17 cellular contexts compared by ENCODE assay signal in the genomic region with DNA sequence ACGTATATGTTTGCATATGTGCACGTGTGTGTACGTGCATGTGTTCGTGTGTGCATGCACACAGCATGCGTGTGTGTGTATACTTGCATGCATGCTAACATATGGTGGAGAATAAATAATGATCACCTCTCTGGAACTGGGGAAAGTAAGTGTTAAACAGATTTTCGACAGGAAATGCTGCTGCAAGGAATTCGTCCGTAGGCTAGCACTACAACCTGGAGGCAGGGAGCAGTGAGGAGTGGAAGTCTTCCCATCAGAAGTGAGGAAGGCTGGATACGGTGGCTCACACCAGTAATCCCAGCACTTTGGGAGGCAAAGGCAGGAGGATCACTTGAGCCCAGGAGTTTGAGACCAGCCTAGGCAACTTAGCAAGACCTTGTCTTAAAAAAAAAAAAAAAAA. TPM values are rescaled to one million over a fixed set of nuclear protein-coding genes. Genes with fewer than 3 reads are reported as not detected.
DNase-seq lines count a peak whose midpoint lies in the region; FAIRE-seq and TF ChIP-seq lines count a peak whose summit lies in the region.
"Had no signal": no experiment of that assay in that cellular context is flagged by ENCODE, and none has a peak within 500 bp of the region (broad histone marks: within the 10 kb centered on the region; RNA-seq: fewer than 3 reads in every experiment).

No MANE protein-coding gene starts in this region.

- H3K4ac ChIP-seq in H1 (replicated peaks; ENCODE audit: insufficient read length, low read depth, low read length) = no peak overlapping the region

- no peak overlapping the region for H3K56ac ChIP-seq in H1 (replicated peaks; ENCODE audit: insufficient read length, low read depth, low read length)

- H3K27me3 Mint-ChIP-seq in progenitor cell of endocrine pancreas (peaks cover 10% of the 10 kb centered on the region), chondrocyte (ENCODE audit: low read depth) (no peaks in the 10 kb centered on the region), neural progenitor cell (ENCODE audit: insufficient read depth, low read depth) (peaks cover 20% of the 10 kb centered on the region)
- H3K27me3 Mint-ChIP-seq in activated naive CD8-positive, alpha-beta T cell treated with anti-CD3 and anti-CD28 coated beads for 36 hours = no peaks in the 10 kb centered on the region
- H3K27me3 Mint-ChIP-seq: CD4-positive, alpha-beta memory T cell had no signal

- H4K20me1 ChIP-seq in H1 (replicated peaks in 1 of 2; ENCODE audit: control insufficient read depth in 1 of 2, insufficient read depth in 2 of 2, low read length in 2 of 2) = peaks cover 0 to 11% of the 10 kb centered on the region in 2 experiments
- no peaks in the 10 kb centered on the region for H4K20me1 ChIP-seq in neural progenitor cell (ENCODE audit: low read depth)

- no peak overlapping the region for H2BK120ac ChIP-seq in H1 (replicated peaks; ENCODE audit: low read depth, low read length)

- H4K5ac ChIP-seq in H1 (ENCODE audit: insufficient read length, low read depth, low read length) = no peak overlapping the region

- no peak overlapping the region for H2BK20ac ChIP-seq in H1 (ENCODE audit: low read length)

- H3K14ac ChIP-seq in H1 (ENCODE audit: insufficient read length) = no peak overlapping the region

- H3K4me1 Mint-ChIP-seq in progenitor cell of endocrine pancreas (ENCODE audit: low read depth) (peaks cover 20% of the 10 kb centered on the region), chondrocyte (ENCODE audit: low read depth) (peaks cover 15% of the 10 kb centered on the region), neural progenitor cell (peaks cover 31% of the 10 kb centered on the region)
- H3K4me1 Mint-ChIP-seq in activated naive CD8-positive, alpha-beta T cell treated with anti-CD3 and anti-CD28 coated beads for 36 hours = peaks cover 1% of the 10 kb centered on the region

- no peak for TF ChIP-seq EP300 in H1 (IDR thresholded peaks at IDR 0.05; ENCODE audit: borderline replicate concordance in 1 of 2, low read depth in 2 of 2, low read length in 2 of 2)

- H2AFZ ChIP-seq in H1 (ENCODE audit: low read length) = no peak overlapping the region
- no peak overlapping the region for H2AFZ ChIP-seq in neural progenitor cell (replicated peaks)
- H2AFZ ChIP-seq: GM23338 had no signal

- H3K9ac ChIP-seq in H1 (replicated peaks in 1 of 4; ENCODE audit: extremely low read depth in 1 of 4, low read depth in 3 of 4, low read length in 3 of 4) (no peak overlapping the region), neural progenitor cell (no peak overlapping the region)

- H3K27ac ChIP-seq in H1 (ENCODE audit: low read depth, low read length) (no peak overlapping the region), neural progenitor cell (no peak overlapping the region)
- H3K27ac ChIP-seq: SJSA1 had no signal

- peaks cover 0 to 5% (median 5%) of the 10 kb centered on the region in 4 experiments; a peak in 3 of 7 replicates for H3K27me3 ChIP-seq in H1 (replicated peaks in 1 of 4; ENCODE audit: control insufficient read depth in 3 of 4, extremely low read depth in 1 of 4, insufficient read depth in 3 of 4, low read length in 3 of 4)
- peaks cover 4% of the 10 kb centered on the region for H3K27me3 ChIP-seq in neural progenitor cell
- H3K27me3 ChIP-seq: SJSA1 had no signal

- peaks cover 9% of the 10 kb centered on the region for H3F3A ChIP-seq in neural progenitor cell (ENCODE audit: low read depth)

- no peak overlapping the region for H3K18ac ChIP-seq in H1 (ENCODE audit: extremely low read depth, low read length)

- H2BK15ac ChIP-seq in H1 (ENCODE audit: low read length) = no peak overlapping the region

- TF ChIP-seq CTCF in H1 (IDR thresholded peaks at IDR 0.05; ENCODE audit: control extremely low read depth in 1 of 3, insufficient read depth in 1 of 3, low read depth in 1 of 3, low read length in 3 of 3) = no peak
- TF ChIP-seq CTCF in progenitor cell of endocrine pancreas (IDR thresholded peaks at IDR 0.05; ENCODE audit: unreplicated experiment) = no peak
- TF ChIP-seq CTCF in chondrocyte (IDR thresholded peaks at IDR 0.05) = no peak
- no peak for TF ChIP-seq CTCF in neural progenitor cell (IDR thresholded peaks at IDR 0.05)

- H3K9me3 Mint-ChIP-seq in progenitor cell of endocrine pancreas (ENCODE audit: low read depth) (no peaks in the 10 kb centered on the region), chondrocyte (ENCODE audit: low read depth) (no peaks in the 10 kb centered on the region), neural progenitor cell (no peaks in the 10 kb centered on the region)
- no peaks in the 10 kb centered on the region for H3K9me3 Mint-ChIP-seq in activated naive CD8-positive, alpha-beta T cell treated with anti-CD3 and anti-CD28 coated beads for 36 hours
- H3K9me3 Mint-ChIP-seq: CD4-positive, alpha-beta memory T cell; GM23338 had no signal

- H3K79me2 ChIP-seq in H1 (ENCODE audit: control insufficient read depth in 1 of 2, insufficient read depth in 2 of 2, low read length in 2 of 2) = no peaks in the 10 kb centered on the region
- H3K79me2 ChIP-seq in neural progenitor cell (ENCODE audit: low read depth) = no peaks in the 10 kb centered on the region

- H3K27ac Mint-ChIP-seq in progenitor cell of endocrine pancreas (peak overlapping the region; percentile 94), chondrocyte (ENCODE audit: unreplicated experiment) (no peak overlapping the region), neural progenitor cell (no peak overlapping the region)
- no peak overlapping the region for H3K27ac Mint-ChIP-seq in activated naive CD8-positive, alpha-beta T cell treated with anti-CD3 and anti-CD28 coated beads for 36 hours
- H3K27ac Mint-ChIP-seq: CD4-positive, alpha-beta memory T cell; GM23338 had no signal

- TF ChIP-seq POLR2A in H1 (IDR thresholded peaks at IDR 0.05; ENCODE audit: control extremely low read depth in 1 of 2, low read depth in 2 of 2, low read length in 2 of 2) = no peak

- peak overlapping the region; percentile 15; the same call in 1 of the 2 replicates for H4K8ac ChIP-seq in H1 (ENCODE audit: extremely low read depth, insufficient read depth, low read length)

- H3K9me3 ChIP-seq in H1 (ENCODE audit: insufficient read depth in 2 of 2, low read depth in 1 of 2, low read length in 1 of 2) (no peaks in the 10 kb centered on the region), neural progenitor cell (ENCODE audit: low read depth) (no peaks in the 10 kb centered on the region)
- H3K9me3 ChIP-seq: SJSA1 had no signal

- H3K36me3 ChIP-seq in H1 (ENCODE audit: control insufficient read depth in 2 of 4, insufficient read depth in 4 of 4, low read length in 3 of 4) = no peaks in the 10 kb centered on the region; a peak in 1 of 8 replicates
- no peaks in the 10 kb centered on the region for H3K36me3 ChIP-seq in neural progenitor cell

- H3K4me3 ChIP-seq in H1 (ENCODE audit: extremely low read depth in 1 of 4, insufficient read depth in 2 of 4, low read depth in 3 of 4, low read length in 4 of 4) = no peak overlapping the region
- no peak overlapping the region for H3K4me3 ChIP-seq in neural progenitor cell
- H3K4me3 ChIP-seq: GM23338, SJSA1 had no signal

- H3K36me3 Mint-ChIP-seq in progenitor cell of endocrine pancreas (ENCODE audit: insufficient read depth) = peaks cover 4% of the 10 kb centered on the region
- H3K36me3 Mint-ChIP-seq in activated naive CD8-positive, alpha-beta T cell treated with anti-CD3 and anti-CD28 coated beads for 36 hours = no peaks in the 10 kb centered on the region
- peaks cover 1% of the 10 kb centered on the region for H3K36me3 Mint-ChIP-seq in chondrocyte (ENCODE audit: low read depth)
- no peaks in the 10 kb centered on the region for H3K36me3 Mint-ChIP-seq in neural progenitor cell

- WGBS in H1 (ENCODE audit: extremely low coverage in 1 of 2, insufficient coverage in 1 of 2, insufficient read length in 1 of 2, insufficient replicate concordance in 2 of 2, low coverage in 1 of 2, low lambda C conversion rate in 2 of 2, missing lambda C conversion rate in 1 of 2), 2 experiments = 82% methylated on average over 9 of the region's 9 CpGs; no CpG with 5 or more reads in 1 of the 2 experiments

- H3K23me2 ChIP-seq in H1 (ENCODE audit: low read depth, low read length) = peaks cover 2% of the 10 kb centered on the region; the same call in 1 of the 2 replicates

- FAIRE-seq in HTR-8/SVneo (lab: Jason Lieb, UNC) = peak; percentile 86
- FAIRE-seq in H1 (lab: Jason Lieb, UNC) = no peak

- no peak for DNase-seq in HTR-8/SVneo (ENCODE audit: insufficient read length, low spot score)
- no peak for DNase-seq in H1 (ENCODE audit: low read depth in 1 of 2, low spot score in 2 of 2)
- DNase-seq in progenitor cell of endocrine pancreas (ENCODE audit: low spot score, unreplicated experiment) = no peak
- no peak for DNase-seq in activated naive CD8-positive, alpha-beta T cell treated with anti-CD3 and anti-CD28 coated beads for 36 hours
- DNase-seq in chondrocyte (ENCODE audit: low spot score) = no peak
- DNase-seq in neural progenitor cell (ENCODE audit: low spot score) = no peak
- DNase-seq: CD4-positive, alpha-beta memory T cell; GF-D8; KG1; NCI-H1092; NCI-H2107; NCI-H226; NCI-H526 treated with DMSO at 0.1 percent for 48 hours; RPMI8226 had no signal

- H3K23ac ChIP-seq in H1 (ENCODE audit: insufficient read length) = no peak overlapping the region

- H3K4me3 Mint-ChIP-seq in progenitor cell of endocrine pancreas (ENCODE audit: low read depth) (no peak overlapping the region), chondrocyte (ENCODE audit: unreplicated experiment) (no peak overlapping the region), neural progenitor cell (no peak overlapping the region)
- no peak overlapping the region for H3K4me3 Mint-ChIP-seq in activated naive CD8-positive, alpha-beta T cell treated with anti-CD3 and anti-CD28 coated beads for 36 hours
- H3K4me3 Mint-ChIP-seq: GM23338 had no signal

- no peak overlapping the region; the same call in 1 of the 2 replicates for H2AK5ac ChIP-seq in H1 (ENCODE audit: low read depth, low read length)

- CTCF ChIA-PET in H1 (lab: Charles Lee; ENCODE audit: partially characterized antibody) = no interaction called here

- no peak overlapping the region for H2BK5ac ChIP-seq in H1 (ENCODE audit: low read depth, low read length)

- no peaks in the 10 kb centered on the region; the same call in 1 of the 2 replicates for H3K79me1 ChIP-seq in H1 (ENCODE audit: low read depth, low read length)

- POLR2A ChIA-PET in H1 (lab: Charles Lee; ENCODE audit: partially characterized antibody) = interaction anchor here (0.9 kb wide), 1 partner anchor 14 kb away, joined by 4 read pairs; no protein-coding TSS in a partner anchor

- H3K4me1 ChIP-seq in H1 (replicated peaks in 1 of 4; ENCODE audit: control insufficient read depth in 3 of 4, insufficient read depth in 4 of 4, low read length in 3 of 4) (peaks cover 0 to 17% (median 7%) of the 10 kb centered on the region in 4 experiments; a peak in 6 of 7 replicates), neural progenitor cell (no peaks in the 10 kb centered on the region)

- TF ChIP-seq RAD21 in H1 (IDR thresholded peaks at IDR 0.05 in 1 of 2, conservative IDR thresholded peaks at IDR 0.05 in 1 of 2; ENCODE audit: low read depth in 2 of 2, low read length in 2 of 2) = no peak

- no peak overlapping the region for H2BK12ac ChIP-seq in H1 (ENCODE audit: low read depth, low read length)

- H3K4me2 ChIP-seq in H1 (ENCODE audit: insufficient read depth in 1 of 2, low read depth in 2 of 2, low read length in 2 of 2) (no peak overlapping the region), neural progenitor cell (no peak overlapping the region)
- H3K4me2 ChIP-seq: GM23338 had no signal

- H4K91ac ChIP-seq in H1 (replicated peaks; ENCODE audit: insufficient read length, low read length) = peak overlapping the region; percentile 23

RNA-seq across cellular contexts. Expression of a gene that starts 4.8 kb away (rescaled TPM):
- total RNA-seq in H1 (2021; fragmentation: NEBNext Ultra II Directional; extraction: Animal tissue kit (Norgen Biotek cat#: 25700)) = 103 and 107 TPM in 2 replicates
- 73.5 and 114 TPM in 2 replicates for polyA plus RNA-seq in H1 (2011; rRNA removed)
- 90.3 TPM for polyA plus RNA-seq in H1 (2011; cell fraction: cytosol; rRNA removed)
- polyA plus RNA-seq in H1 (2011; cell fraction: nucleus; rRNA removed) = 219 TPM
- polyA plus RNA-seq in H1 (2012, experiment 1 of 2) = 88.4 to 98.7 TPM (median 95.5 TPM) in 4 replicates
- 70.5 TPM for polyA plus RNA-seq in H1 (2012, experiment 2 of 2)
- 70.2 TPM for polyA plus RNA-seq in H1 (2013, experiment 1 of 2)
- 70.1 TPM for polyA plus RNA-seq in H1 (2013, experiment 2 of 2)
- 71.2 and 71.6 TPM in 2 replicates for polyA minus RNA-seq in H1 (2011; rRNA and poly(A)+ RNA removed)
- polyA minus RNA-seq in H1 (2011; cell fraction: cytosol; rRNA and poly(A)+ RNA removed) = 31.2 TPM
- polyA minus RNA-seq in H1 (2011; cell fraction: nucleus; rRNA and poly(A)+ RNA removed) = 60.9 TPM
- total RNA-seq in progenitor cell of endocrine pancreas (224 and 227 TPM in 2 replicates), chondrocyte (93.0 to 94.5 TPM (median 93.9 TPM) in 3 replicates), neural progenitor cell (ENCODE audit: low replicate concordance) (41.5 and 60.7 TPM in 2 replicates)
- total RNA-seq in activated naive CD8-positive, alpha-beta T cell treated with anti-CD3 and anti-CD28 coated beads for 36 hours = 100 to 1,000 TPM; 110 to 115 TPM

RNA-seq across cellular contexts. Expression of a gene that starts 39.1 kb away (rescaled TPM):
- total RNA-seq in H1 (2021; fragmentation: NEBNext Ultra II Directional; extraction: Animal tissue kit (Norgen Biotek cat#: 25700)) = 0.86 and 1.3 TPM in 2 replicates
- 0.83 and 1.8 TPM in 2 replicates for polyA plus RNA-seq in H1 (2011; rRNA removed)
- polyA plus RNA-seq in H1 (2011; cell fraction: cytosol; rRNA removed) = 0.90 TPM
- 1.3 TPM for polyA plus RNA-seq in H1 (2011; cell fraction: nucleus; rRNA removed)
- 0.37 to 2.0 TPM (median 1.2 TPM) in 4 replicates for polyA plus RNA-seq in H1 (2012, experiment 1 of 2)
- 0.37 TPM for polyA plus RNA-seq in H1 (2012, experiment 2 of 2)
- polyA plus RNA-seq in H1 (2013, experiment 1 of 2) = 1.7 TPM
- polyA plus RNA-seq in H1 (2013, experiment 2 of 2) = 1.9 TPM
- polyA minus RNA-seq in H1 (2011; rRNA and poly(A)+ RNA removed) = 0.12 TPM in 1 of 2 replicates, not detected in the other
- not detected for polyA minus RNA-seq in H1 (2011; cell fraction: cytosol; rRNA and poly(A)+ RNA removed)
- polyA minus RNA-seq in H1 (2011; cell fraction: nucleus; rRNA and poly(A)+ RNA removed) = 0.50 TPM
- total RNA-seq in progenitor cell of endocrine pancreas (0.31 and 0.46 TPM in 2 replicates), chondrocyte (not detected in 3 replicates), neural progenitor cell (ENCODE audit: low replicate concordance) (0.62 TPM in 1 of 2 replicates, not detected in the other)
- 100 to 1,000 TPM; 291 to 293 TPM for total RNA-seq in activated naive CD8-positive, alpha-beta T cell treated with anti-CD3 and anti-CD28 coated beads for 36 hours
- total RNA-seq: OCI-LY7, SJSA1 had no signal

RNA-seq across cellular contexts. Expression of a gene that starts 49.5 kb away (rescaled TPM):
- 3.6 and 3.8 TPM in 2 replicates for total RNA-seq in H1 (2021; fragmentation: NEBNext Ultra II Directional; extraction: Animal tissue kit (Norgen Biotek cat#: 25700))
- polyA plus RNA-seq in H1 (2011; rRNA removed) = 8.7 and 12.2 TPM in 2 replicates
- 10.9 TPM for polyA plus RNA-seq in H1 (2011; cell fraction: cytosol; rRNA removed)
- 11.1 TPM for polyA plus RNA-seq in H1 (2011; cell fraction: nucleus; rRNA removed)
- polyA plus RNA-seq in H1 (2012, experiment 1 of 2) = 4.4 to 12.8 TPM (median 9.7 TPM) in 4 replicates
- 4.5 TPM for polyA plus RNA-seq in H1 (2012, experiment 2 of 2)
- polyA plus RNA-seq in H1 (2013, experiment 1 of 2) = 15.4 TPM
- polyA plus RNA-seq in H1 (2013, experiment 2 of 2) = 12.6 TPM
- polyA minus RNA-seq in H1 (2011; rRNA and poly(A)+ RNA removed) = 5.7 and 10.2 TPM in 2 replicates
- 18.5 TPM for polyA minus RNA-seq in H1 (2011; cell fraction: cytosol; rRNA and poly(A)+ RNA removed)
- polyA minus RNA-seq in H1 (2011; cell fraction: nucleus; rRNA and poly(A)+ RNA removed) = 9.7 TPM
- 5.4 and 5.9 TPM in 2 replicates for total RNA-seq in progenitor cell of endocrine pancreas
- 10 to 100 TPM; 75.8 to 79.3 TPM for total RNA-seq in activated naive CD8-positive, alpha-beta T cell treated with anti-CD3 and anti-CD28 coated beads for 36 hours
- 53.3 to 206 TPM (median 189 TPM) in 3 replicates for total RNA-seq in chondrocyte
- 21.0 and 82.9 TPM in 2 replicates for total RNA-seq in neural progenitor cell (ENCODE audit: low replicate concordance)

RNA-seq across cellular contexts. Expression of a gene that starts 55.3 kb away (rescaled TPM):
- 0.20 and 0.57 TPM in 2 replicates for total RNA-seq in H1 (2021; fragmentation: NEBNext Ultra II Directional; extraction: Animal tissue kit (Norgen Biotek cat#: 25700))
- polyA plus RNA-seq in H1 (2011; rRNA removed) = 0.46 and 0.65 TPM in 2 replicates
- polyA plus RNA-seq in H1 (2011; cell fraction: cytosol; rRNA removed) = 0.69 TPM
- 0.36 TPM for polyA plus RNA-seq in H1 (2011; cell fraction: nucleus; rRNA removed)
- 0.42 to 0.99 TPM (median 0.48 TPM) in 3 of 4 replicates, not detected in the other for polyA plus RNA-seq in H1 (2012, experiment 1 of 2)
- 0.29 TPM for polyA plus RNA-seq in H1 (2012, experiment 2 of 2)
- 0.14 TPM for polyA plus RNA-seq in H1 (2013, experiment 1 of 2)
- polyA plus RNA-seq in H1 (2013, experiment 2 of 2) = 0.20 TPM
- polyA minus RNA-seq in H1 (2011; rRNA and poly(A)+ RNA removed) = 0.35 and 0.68 TPM in 2 replicates
- polyA minus RNA-seq in H1 (2011; cell fraction: cytosol; rRNA and poly(A)+ RNA removed) = not detected
- not detected for polyA minus RNA-seq in H1 (2011; cell fraction: nucleus; rRNA and poly(A)+ RNA removed)
- total RNA-seq in progenitor cell of endocrine pancreas = not detected in 2 replicates
- total RNA-seq in activated naive CD8-positive, alpha-beta T cell treated with anti-CD3 and anti-CD28 coated beads for 36 hours = under 1 TPM; 0.72 to 0.74 TPM
- total RNA-seq in chondrocyte = 1.3 to 2.5 TPM (median 2.1 TPM) in 3 replicates
- 0.12 TPM in 1 of 2 replicates, not detected in the other for total RNA-seq in neural progenitor cell (ENCODE audit: low replicate concordance)
- total RNA-seq: OCI-LY7 had no signal

Comparison
In these comparisons a context has a peak if more than half of its experiments do, and no peak if none do; other contexts are left out.
1. RNA of a gene that starts 39.1 kb away (total RNA-seq): 291 to 293 TPM in activated naive CD8-positive, alpha-beta T cell treated with anti-CD3 and anti-CD28 coated beads for 36 hours; 0.86 to 1.3 TPM in H1, 0.31 to 0.46 TPM in progenitor cell of endocrine pancreas, not detected in chondrocyte and 0.62 TPM in neural progenitor cell; every median in the first group is over 100 times any median in the second.